In genomic region chr20:17530153-17530552, GRCh38 we compare ENCODE assay signal across 8 cellular contexts. TPM values are rescaled to one million over a fixed set of nuclear protein-coding genes. Genes with fewer than 3 reads are reported as not detected.
DNase-seq lines count a peak whose midpoint lies in the region; ATAC-seq and TF ChIP-seq lines count a peak whose summit lies in the region.

No MANE protein-coding gene starts in this region.

- H4K20me1 ChIP-seq in Loucy (ENCODE audit: insufficient read depth, low read length, poor library complexity, severe bottlenecking), result no peaks in the 10 kb centered on the region
- H4K20me1 ChIP-seq in osteoblast (ENCODE audit: insufficient read depth, low read length), result no peaks in the 10 kb centered on the region

- TF ChIP-seq CTCF in Loucy (conservative IDR thresholded peaks at IDR 0.05; ENCODE audit: low read length), result no peak
- no peak for TF ChIP-seq CTCF in osteoblast (IDR thresholded peaks at IDR 0.05; ENCODE audit: extremely low read depth, low read depth, low read length)
- TF ChIP-seq CTCF in upper lobe of left lung (IDR thresholded peaks at IDR 0.05), result no peak

- H3K4me1 ChIP-seq in Loucy (ENCODE audit: insufficient read depth, low read length, poor library complexity, severe bottlenecking) (peaks cover 18% of the 10 kb centered on the region), osteoblast (ENCODE audit: insufficient read depth, low read length) (no peaks in the 10 kb centered on the region), upper lobe of left lung (peaks cover 3 to 28% (median 8%) of the 10 kb centered on the region in 4 donors)

- intact Hi-C loops in posterior vena cava (cut with DNase I), result loop anchor here in 1 of 2 donors (10.0 kb wide), 1 partner anchor 375 kb away; no protein-coding TSS in a partner anchor

- no peaks in the 10 kb centered on the region for H3K9me3 ChIP-seq in Loucy (ENCODE audit: insufficient read depth, low read depth, low read length)
- H3K9me3 ChIP-seq in osteoblast (ENCODE audit: low read depth, low read length), result no peaks in the 10 kb centered on the region
- H3K9me3 ChIP-seq in upper lobe of left lung, result no peaks in the 10 kb centered on the region

- H3K9ac ChIP-seq in Loucy (ENCODE audit: low read depth, low read length, poor library complexity, severe bottlenecking), result no peak overlapping the region

- peaks cover 14% of the 10 kb centered on the region for H3K27me3 Mint-ChIP-seq in T-helper 2 cell treated with Interferon-gamma antibody and Interleukin-4, amounts not matched to agents 5 μg/mL and 100 μg/mL, for 36 hours (ENCODE audit: low read depth)

- ATAC-seq in upper lobe of left lung (ENCODE audit: low FRiP score in 2 of 2), result no peak
- no peak for ATAC-seq in HG03039 (IDR thresholded peaks at IDR 0.05; ENCODE audit: unreplicated experiment)

- DNase-seq in T-helper 2 cell treated with Interferon-gamma antibody and Interleukin-4, amounts not matched to agents 5 μg/mL and 100 μg/mL, for 36 hours (ENCODE audit: low spot score), result no peak
- no peak for DNase-seq in T-helper 2 cell
- DNase-seq in cerebellar cortex (ENCODE audit: low spot score), result peak; percentile 3
- no peak for DNase-seq in osteoblast (ENCODE audit: insufficient read length, low spot score, missing footprints)
- no peak for DNase-seq in upper lobe of left lung
- DNase-seq in posterior vena cava (ENCODE audit: low spot score), result no peak

- no peak for TF ChIP-seq EP300 in upper lobe of left lung (IDR thresholded peaks at IDR 0.05)

- no peaks in the 10 kb centered on the region for H3K36me3 Mint-ChIP-seq in T-helper 2 cell treated with Interferon-gamma antibody and Interleukin-4, amounts not matched to agents 5 μg/mL and 100 μg/mL, for 36 hours (ENCODE audit: low read depth)

- H3K27ac ChIP-seq in osteoblast (ENCODE audit: low read depth, low read length), result no peak overlapping the region
- peak overlapping the region in 1 of 4 donors; percentile 84 for H3K27ac ChIP-seq in upper lobe of left lung

- H3K27me3 ChIP-seq in Loucy (ENCODE audit: insufficient read depth, low read length, poor library complexity, severe bottlenecking) (no peaks in the 10 kb centered on the region), osteoblast (ENCODE audit: insufficient read depth, low read length) (peaks cover 6% of the 10 kb centered on the region), upper lobe of left lung (no peaks in the 10 kb centered on the region)

- H3K79me2 ChIP-seq in Loucy (ENCODE audit: insufficient read depth, low read length), result no peaks in the 10 kb centered on the region
- H3K79me2 ChIP-seq in osteoblast (ENCODE audit: insufficient read depth, low read length), result no peaks in the 10 kb centered on the region

- H3K4me3 ChIP-seq in Loucy (ENCODE audit: low read length, poor library complexity, severe bottlenecking) (no peak overlapping the region), osteoblast (ENCODE audit: insufficient read depth, low read length) (no peak overlapping the region), upper lobe of left lung (peak overlapping the region in 1 of 4 donors; percentile 64)

- H3F3A ChIP-seq in Loucy (ENCODE audit: low read depth), result no peaks in the 10 kb centered on the region

- H3K4me2 ChIP-seq in Loucy (ENCODE audit: low read depth, low read length, poor library complexity, severe bottlenecking) (peak overlapping the region; percentile 60), osteoblast (ENCODE audit: insufficient read depth, low read length) (peak overlapping the region; percentile 89)

- H3K4me3 Mint-ChIP-seq in T-helper 2 cell treated with Interferon-gamma antibody and Interleukin-4, amounts not matched to agents 5 μg/mL and 100 μg/mL, for 36 hours, result peak overlapping the region; percentile 74

- no peak for TF ChIP-seq POLR2A in upper lobe of left lung (IDR thresholded peaks at IDR 0.05)

- H2AFZ ChIP-seq in Loucy (ENCODE audit: low read length) (no peak overlapping the region), osteoblast (ENCODE audit: low read length) (no peak overlapping the region)

- no peaks in the 10 kb centered on the region for H3K9me3 Mint-ChIP-seq in T-helper 2 cell treated with Interferon-gamma antibody and Interleukin-4, amounts not matched to agents 5 μg/mL and 100 μg/mL, for 36 hours

- peaks cover 24% of the 10 kb centered on the region for H3K4me1 Mint-ChIP-seq in T-helper 2 cell treated with Interferon-gamma antibody and Interleukin-4, amounts not matched to agents 5 μg/mL and 100 μg/mL, for 36 hours (ENCODE audit: low read depth)

- H3K27ac Mint-ChIP-seq in T-helper 2 cell treated with Interferon-gamma antibody and Interleukin-4, amounts not matched to agents 5 μg/mL and 100 μg/mL, for 36 hours, result peak overlapping the region; percentile 70

- 79 to 86% methylated on average over 7 of the region's 7 CpGs for WGBS in upper lobe of left lung, 2 donors

- no peaks in the 10 kb centered on the region for H3K9me2 ChIP-seq in Loucy (replicated peaks; ENCODE audit: low read depth, low read length)

- H3K36me3 ChIP-seq in Loucy (ENCODE audit: insufficient read depth, low read length) (no peaks in the 10 kb centered on the region), osteoblast (ENCODE audit: insufficient read depth, low read length) (no peaks in the 10 kb centered on the region), upper lobe of left lung (no peaks in the 10 kb centered on the region)

RNA-seq across cellular contexts. Expression of gene BFSP1, which starts 1.0 kb away (rescaled TPM):
- total RNA-seq in osteoblast (1.8 and 2.9 TPM in 2 replicates), upper lobe of left lung (1 to 10 TPM in 4 of 6 donors, under 1 TPM in 1, not detected in 1; 0.97 to 5.2 (median 2.9) TPM), posterior vena cava (under 1 TPM; 0.67 to 0.93 TPM)

RNA-seq across cellular contexts. Expression of gene DSTN, which starts 39.7 kb away (rescaled TPM):
- total RNA-seq in osteoblast (627 and 634 TPM in 2 replicates), upper lobe of left lung (100 to 1,000 TPM; 235 to 735 (median 513) TPM), posterior vena cava (1,000 to 10,000 TPM; 1,245 to 1,338 TPM)
